13 cellular contexts compared by ENCODE assay signal in genomic region chr5:97480313-97480712, GRCh38.
"Had no signal": no experiment of that assay in that cellular context is flagged by ENCODE, and none has a peak within 500 bp of the region (broad histone marks: within the 10 kb centered on the region; RNA-seq: fewer than 3 reads in every experiment).

No MANE protein-coding gene starts in this region.

- H3K4me1 ChIP-seq: esophagus squamous epithelium, left ventricle myocardium inferior had no signal

- H3K9me3 ChIP-seq: esophagus squamous epithelium, left ventricle myocardium inferior had no signal

- H3K36me3 ChIP-seq: esophagus squamous epithelium, left ventricle myocardium inferior had no signal

- DNase-seq: activated CD4-positive, alpha-beta T cell treated with anti-CD3 and anti-CD28 coated beads, Interleukin-2, amount 10 ng/mL, durations not matched to agents 7 days and 5 days; activated CD8-positive, alpha-beta memory T cell treated with anti-CD3 and anti-CD28 coated beads for 24 hours; activated naive CD8-positive, alpha-beta T cell treated with anti-CD3 and anti-CD28 coated beads for 36 hours; amygdala; central memory CD4-positive, alpha-beta T cell; esophagus squamous epithelium; kidney; left ventricle myocardium inferior; mesenchymal stem cell; nucleus accumbens had no signal

- H3K4me3 ChIP-seq: coronary artery, esophagus squamous epithelium, hepatocyte, left ventricle myocardium inferior had no signal

- H3K27ac ChIP-seq: coronary artery, esophagus squamous epithelium, hepatocyte, left ventricle myocardium inferior had no signal

- H3K27me3 ChIP-seq: esophagus squamous epithelium, hepatocyte had no signal

- FAIRE-seq: kidney had no signal

- ATAC-seq: stimulated activated effector memory CD8-positive, alpha-beta T cell treated with anti-CD3 and anti-CD28 coated beads, Interleukin-12 subunit alpha, Interleukin-12 subunit beta, amount 100 ng/mL, for 72 hours had no signal
